Comparison of ENCODE assay signal across 14 cellular contexts in the genomic region with DNA sequence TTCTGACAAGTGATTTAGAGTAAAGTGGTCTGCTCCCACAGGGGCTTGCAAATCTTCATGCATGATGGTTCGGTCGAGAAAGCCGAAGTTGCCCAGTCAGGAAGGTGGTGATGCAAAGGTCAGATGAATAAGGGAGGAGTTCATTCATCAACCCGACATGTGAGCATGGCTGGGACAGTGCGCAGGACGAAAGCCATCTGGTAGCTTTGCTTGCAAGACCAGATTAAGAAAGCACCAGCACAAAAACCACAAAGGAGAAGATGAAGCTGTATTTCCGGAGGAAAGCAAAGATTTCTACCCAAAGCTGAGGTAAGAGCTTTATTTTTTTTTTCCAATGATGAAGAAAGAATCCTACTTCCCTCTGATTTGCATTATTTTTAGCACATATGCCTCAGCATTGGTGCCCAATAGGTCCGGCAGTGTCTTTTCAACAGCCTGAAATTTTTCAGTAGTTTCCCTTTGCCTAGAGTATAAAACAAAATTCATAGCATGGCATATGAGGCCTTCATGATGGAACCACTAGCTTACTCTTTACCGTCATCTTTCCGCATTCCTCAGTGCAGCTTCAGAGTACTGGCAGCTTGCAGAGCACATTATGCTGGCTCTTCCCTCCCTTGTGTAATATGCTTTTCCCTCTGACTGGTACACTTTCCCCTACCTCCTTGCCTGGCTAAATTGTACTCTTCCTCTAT.
A peak's percentile ranks its signal among the peaks of the same experiment; 100 is the strongest.
DNase-seq lines count a peak whose midpoint lies in the region; ATAC-seq and TF ChIP-seq lines count a peak whose summit lies in the region.
"Had no signal": no experiment of that assay in that cellular context is flagged by ENCODE, and none has a peak within 500 bp of the region (broad histone marks: within the 10 kb centered on the region; RNA-seq: fewer than 3 reads in every experiment).

No MANE protein-coding gene starts in this region.

- no peak for TF ChIP-seq CTCF in CD14-positive monocyte (IDR thresholded peaks at IDR 0.05)
- no peak for TF ChIP-seq CTCF in gastroesophageal sphincter (IDR thresholded peaks at IDR 0.05)
- TF ChIP-seq CTCF in neural progenitor cell (IDR thresholded peaks at IDR 0.05) = no peak
- TF ChIP-seq CTCF in MM.1S (IDR thresholded peaks at IDR 0.05; ENCODE audit: low read length) = no peak

- no peak for TF ChIP-seq EP300 in gastroesophageal sphincter (IDR thresholded peaks at IDR 0.05)

- no peaks in the 10 kb centered on the region for H3F3A ChIP-seq in neural progenitor cell (ENCODE audit: low read depth)
- H3F3A ChIP-seq in MM.1S (ENCODE audit: insufficient read depth, low read length) = no peaks in the 10 kb centered on the region

- H3K9me3 ChIP-seq in gastroesophageal sphincter (no peaks in the 10 kb centered on the region), neural progenitor cell (ENCODE audit: low read depth) (no peaks in the 10 kb centered on the region), MM.1S (replicated peaks; ENCODE audit: insufficient read depth, low read length) (no peaks in the 10 kb centered on the region)
- H3K9me3 ChIP-seq: SK-N-SH had no signal

- peak overlapping the region; percentile 18 to 89 for H3K4me3 Mint-ChIP-seq in CD14-positive monocyte
- H3K4me3 Mint-ChIP-seq in neural progenitor cell = no peak overlapping the region
- H3K4me3 Mint-ChIP-seq: activated naive CD8-positive, alpha-beta T cell treated with anti-CD3 and anti-CD28 coated beads, Interleukin-2, amount 50 U/mL, for 24 hours; WTC11 had no signal

- H4K20me1 ChIP-seq in neural progenitor cell (ENCODE audit: low read depth) = no peaks in the 10 kb centered on the region
- H4K20me1 ChIP-seq in MM.1S (ENCODE audit: insufficient read depth, low read length) = no peaks in the 10 kb centered on the region

- H3K4me1 ChIP-seq in gastroesophageal sphincter (peaks cover 5 to 61% (median 18%) of the 10 kb centered on the region in 3 donors), neural progenitor cell (peaks cover 12% of the 10 kb centered on the region), MM.1S (ENCODE audit: low read length) (no peaks in the 10 kb centered on the region)

- TF ChIP-seq POLR2A in gastroesophageal sphincter (IDR thresholded peaks at IDR 0.05) = no peak

- intact Hi-C loops in CD14-positive monocyte (cut with micrococcal nuclease) = loop anchor here (5.0 to 10.0 kb wide), 3 partner anchors 55 to 82 kb away; no protein-coding TSS in a partner anchor

- H3K36me3 Mint-ChIP-seq in CD14-positive monocyte = peaks cover 3 to 5% of the 10 kb centered on the region in 2 donors
- peaks cover 8% of the 10 kb centered on the region for H3K36me3 Mint-ChIP-seq in neural progenitor cell
- H3K36me3 Mint-ChIP-seq: WTC11 had no signal

- no peak overlapping the region for H2AFZ ChIP-seq in neural progenitor cell (replicated peaks)
- H2AFZ ChIP-seq in MM.1S (ENCODE audit: low read length) = no peak overlapping the region

- H3K9me3 Mint-ChIP-seq in CD14-positive monocyte (peaks cover 5 to 11% (median 7%) of the 10 kb centered on the region in 7 donors), neural progenitor cell (peaks cover 6% of the 10 kb centered on the region)

- H3K9ac ChIP-seq in neural progenitor cell (no peak overlapping the region), MM.1S (ENCODE audit: low read length) (no peak overlapping the region)
- H3K9ac ChIP-seq: SK-N-SH had no signal

- H3K27ac ChIP-seq in gastroesophageal sphincter (peak overlapping the region in 3 of 4 donors; percentile 42 to 77 (median 75)), neural progenitor cell (no peak overlapping the region), MM.1S (ENCODE audit: low read length) (no peak overlapping the region)

- DNase-seq in CD14-positive monocyte (ENCODE audit: low spot score) (peak; percentile 86), NOMO-1 treated with dmso at 0.1 percent for 144 hours (lab: John Stamatoyannopoulos, UW; ENCODE audit: unreplicated experiment) (peak; percentile 89), neural progenitor cell (ENCODE audit: low spot score) (no peak), NCI-H345 treated with DMSO at 0.1 percent for 48 hours (lab: John Stamatoyannopoulos, UW; ENCODE audit: unreplicated experiment) (no peak), MM.1S (no peak), SW 1271 (lab: John Stamatoyannopoulos, UW) (no peak)
- DNase-seq: ACHN; activated naive CD8-positive, alpha-beta T cell treated with anti-CD3 and anti-CD28 coated beads, Interleukin-2, amount 50 U/mL, for 24 hours; KG1; NCI-H2081; SK-N-SH had no signal

- ATAC-seq in gastroesophageal sphincter (peak; percentile 55), GM21515 (IDR thresholded peaks at IDR 0.05; ENCODE audit: unreplicated experiment) (no peak)
- ATAC-seq: activated naive CD8-positive, alpha-beta T cell treated with anti-CD3 and anti-CD28 coated beads, Interleukin-2, amount 50 U/mL, for 24 hours; WTC11 had no signal

- H3K27ac Mint-ChIP-seq in CD14-positive monocyte (peak overlapping the region; percentile 93 to 98 (median 95)), neural progenitor cell (peak overlapping the region; percentile 24)
- H3K27ac Mint-ChIP-seq: activated naive CD8-positive, alpha-beta T cell treated with anti-CD3 and anti-CD28 coated beads, Interleukin-2, amount 50 U/mL, for 24 hours; WTC11 had no signal

- H3K27me3 ChIP-seq in gastroesophageal sphincter = no peaks in the 10 kb centered on the region
- H3K27me3 ChIP-seq in neural progenitor cell = no peaks in the 10 kb centered on the region
- H3K27me3 ChIP-seq in MM.1S (replicated peaks; ENCODE audit: insufficient read depth, low read length) = no peaks in the 10 kb centered on the region

- no peaks in the 10 kb centered on the region for H3K9me2 ChIP-seq in MM.1S (replicated peaks; ENCODE audit: insufficient read depth, low read length)
- H3K9me2 ChIP-seq: SK-N-SH had no signal

- no peaks in the 10 kb centered on the region for H3K79me2 ChIP-seq in neural progenitor cell (ENCODE audit: low read depth)
- H3K79me2 ChIP-seq in MM.1S (ENCODE audit: low read length) = no peaks in the 10 kb centered on the region

- 53 to 58% methylated on average over 10 of the region's 10 CpGs for WGBS in gastroesophageal sphincter (ENCODE audit: low coverage in 1 of 2), 2 donors

- peaks cover 0 to 3% (median 2%) of the 10 kb centered on the region in 3 donors for H3K27me3 Mint-ChIP-seq in CD14-positive monocyte (ENCODE audit: low read depth in 3 of 3)
- H3K27me3 Mint-ChIP-seq in neural progenitor cell (ENCODE audit: insufficient read depth, low read depth) = no peaks in the 10 kb centered on the region

- peaks cover 74% of the 10 kb centered on the region for H3K4me1 Mint-ChIP-seq in CD14-positive monocyte
- H3K4me1 Mint-ChIP-seq in neural progenitor cell = peaks cover 21% of the 10 kb centered on the region

- H3K4me2 ChIP-seq in neural progenitor cell = no peak overlapping the region
- no peak overlapping the region for H3K4me2 ChIP-seq in MM.1S (ENCODE audit: low read depth, low read length)
- H3K4me2 ChIP-seq: SK-N-SH had no signal

- no peaks in the 10 kb centered on the region for H3K36me3 ChIP-seq in gastroesophageal sphincter
- no peaks in the 10 kb centered on the region for H3K36me3 ChIP-seq in neural progenitor cell
- no peaks in the 10 kb centered on the region for H3K36me3 ChIP-seq in MM.1S (replicated peaks; ENCODE audit: insufficient read depth, low read length)

- H3K4me3 ChIP-seq in gastroesophageal sphincter (no peak overlapping the region), neural progenitor cell (no peak overlapping the region), MM.1S (ENCODE audit: low read length) (no peak overlapping the region)

Comparison
In these comparisons a context has a peak if more than half of its experiments do, and no peak if none do; other contexts are left out.
1. DNase-seq: peak in CD14-positive monocyte (single experiment) and NOMO-1 treated with dmso at 0.1 percent for 144 hours (single experiment); none in neural progenitor cell (single experiment), NCI-H345 treated with DMSO at 0.1 percent for 48 hours (single experiment), MM.1S (single experiment) and SW 1271 (0 of 2).
2. H3K27ac ChIP-seq: peak in gastroesophageal sphincter (3 of 4); none in neural progenitor cell (single experiment) and MM.1S (single experiment).